Comparison of ENCODE assay signal across 10 cellular contexts in genomic region chr3:109127533-109127932, GRCh38. TPM values are rescaled to one million over a fixed set of nuclear protein-coding genes. Genes with fewer than 3 reads are reported as not detected.
"Had no signal": no experiment of that assay in that cellular context is flagged by ENCODE, and none has a peak within 500 bp of the region (broad histone marks: within the 10 kb centered on the region; RNA-seq: fewer than 3 reads in every experiment).

No MANE protein-coding gene starts in this region.

- H2AFZ ChIP-seq: GM23248 had no signal

- H3K27ac ChIP-seq: GM23248, HL-60 had no signal

- H3K4me3 ChIP-seq: GM23248, HAP-1 had no signal

- H3K27ac Mint-ChIP-seq: HFFc6 had no signal

- H3K36me3 ChIP-seq: HAP-1 had no signal

- ATAC-seq: HCT116 had no signal

- H3K9ac ChIP-seq: GM23248 had no signal

- H3K4me3 Mint-ChIP-seq: HFFc6 had no signal

- H3K9me3 ChIP-seq: HAP-1 had no signal

- DNase-seq: GM23248, GOT3, H7, HFFc6, IMR-90 had no signal

RNA-seq across cellular contexts. Expression of gene C3orf85, which starts 9.0 kb away (rescaled TPM):
- total RNA-seq: GM23248, H4, H7, HFFc6, HT1080, IMR-90 had no signal
- polyA plus RNA-seq: GM23248, IMR-90 had no signal

RNA-seq across cellular contexts. Expression of gene MORC1, which starts 9.6 kb away (rescaled TPM):
- total RNA-seq: GM23248, H7, HFFc6, IMR-90 had no signal
- polyA plus RNA-seq: GM23248, IMR-90 had no signal
